Comparison of ENCODE assay signal across 8 cellular contexts in genomic region chr5:115840825-115841224, GRCh38. TPM values are rescaled to one million over a fixed set of nuclear protein-coding genes. Genes with fewer than 3 reads are reported as not detected.
DNase-seq lines count a peak whose midpoint lies in the region; ATAC-seq and TF ChIP-seq lines count a peak whose summit lies in the region.

No MANE protein-coding gene starts in this region.

- peaks cover 58% of the 10 kb centered on the region for H3K4me1 Mint-ChIP-seq in activated naive CD4-positive, alpha-beta T cell treated with anti-CD3 and anti-CD28 coated beads, Interleukin-2, amount 10 ng/mL, durations not matched to agents 7 days and 5 days

- TF ChIP-seq CTCF in astrocyte of the cerebellum (IDR thresholded peaks at IDR 0.05; ENCODE audit: low read depth, low read length, missing control alignments) (no peak), lower lobe of right lung (IDR thresholded peaks at IDR 0.05) (no peak), upper lobe of left lung (IDR thresholded peaks at IDR 0.05) (no peak)

- TF ChIP-seq POLR2A in upper lobe of left lung (IDR thresholded peaks at IDR 0.05) (no peak), erythroblast (IDR thresholded peaks at IDR 0.05; ENCODE audit: low read length) (no peak)

- CTCF ChIA-PET in activated naive CD4-positive, alpha-beta T cell treated with anti-CD3 and anti-CD28 coated beads, Interleukin-2, amount 10 ng/mL, durations not matched to agents 7 days and 5 days (lab: Charles Lee), result interaction anchor here (0.6 to 2.6 kb wide), 9 partner anchors 9 to 643 kb away, joined by 3 to 19 read pairs (median 3); no protein-coding TSS in a partner anchor

- in situ Hi-C loops in astrocyte of the cerebellum (cut with HindIII; ENCODE audit: low sequenced_read_pairs), result no loop called here

- intact Hi-C loops in lower lobe of right lung (cut with DNase I), result no loop called here

- H3K27me3 Mint-ChIP-seq in activated naive CD4-positive, alpha-beta T cell treated with anti-CD3 and anti-CD28 coated beads, Interleukin-2, amount 10 ng/mL, durations not matched to agents 7 days and 5 days, result no peaks in the 10 kb centered on the region

- TF ChIP-seq EP300 in upper lobe of left lung (IDR thresholded peaks at IDR 0.05), result no peak

- H3K9me3 Mint-ChIP-seq in activated naive CD4-positive, alpha-beta T cell treated with anti-CD3 and anti-CD28 coated beads, Interleukin-2, amount 10 ng/mL, durations not matched to agents 7 days and 5 days, result no peaks in the 10 kb centered on the region

- H3K4me3 ChIP-seq in astrocyte of the cerebellum (ENCODE audit: low read depth, low read length), result peak overlapping the region; percentile 85
- peak overlapping the region; percentile 84 for H3K4me3 ChIP-seq in lower lobe of right lung
- H3K4me3 ChIP-seq in upper lobe of left lung, result peak overlapping the region; percentile 77 to 93 (median 80)

- ATAC-seq in lower lobe of right lung (no peak), upper lobe of left lung (ENCODE audit: low FRiP score in 2 of 2) (no peak), HG02885 (IDR thresholded peaks at IDR 0.05; ENCODE audit: poor library complexity, unreplicated experiment) (no peak)

- H3K36me3 Mint-ChIP-seq in activated naive CD4-positive, alpha-beta T cell treated with anti-CD3 and anti-CD28 coated beads, Interleukin-2, amount 10 ng/mL, durations not matched to agents 7 days and 5 days, result peaks cover 27% of the 10 kb centered on the region

- no peaks in the 10 kb centered on the region for H3K9me3 ChIP-seq in lower lobe of right lung
- no peaks in the 10 kb centered on the region for H3K9me3 ChIP-seq in upper lobe of left lung

- H3K4me1 ChIP-seq in lower lobe of right lung (peaks cover 66% of the 10 kb centered on the region), upper lobe of left lung (peaks cover 45 to 58% (median 46%) of the 10 kb centered on the region in 4 donors)

- H3K27ac ChIP-seq in lower lobe of right lung (peak overlapping the region; percentile 91), upper lobe of left lung (peak overlapping the region; percentile 84 to 96 (median 94))

- no peak for DNase-seq in activated naive CD4-positive, alpha-beta T cell treated with anti-CD3 and anti-CD28 coated beads, Interleukin-2, amount 10 ng/mL, durations not matched to agents 7 days and 5 days
- DNase-seq in activated naive CD4-positive, alpha-beta T cell treated with anti-CD3 and anti-CD28 coated beads, Interleukin-2, amount 50 U/mL, for 16 hours, result no peak
- DNase-seq in astrocyte of the cerebellum (ENCODE audit: low read depth) (no peak), lower lobe of right lung (no peak), upper lobe of left lung (no peak), erythroblast (lab: John Stamatoyannopoulos, UW) (no peak), KG1 (lab: John Stamatoyannopoulos, UW) (no peak)

- H3K4me3 Mint-ChIP-seq in activated naive CD4-positive, alpha-beta T cell treated with anti-CD3 and anti-CD28 coated beads, Interleukin-2, amount 10 ng/mL, durations not matched to agents 7 days and 5 days, result peak overlapping the region; percentile 98

- H3K27ac Mint-ChIP-seq in activated naive CD4-positive, alpha-beta T cell treated with anti-CD3 and anti-CD28 coated beads, Interleukin-2, amount 10 ng/mL, durations not matched to agents 7 days and 5 days, result peak overlapping the region; percentile 99

- 0% methylated on average over 5 of the region's 5 CpGs for WGBS in upper lobe of left lung, 2 donors

- no peaks in the 10 kb centered on the region for H3K27me3 ChIP-seq in lower lobe of right lung (ENCODE audit: low read depth)
- no peaks in the 10 kb centered on the region for H3K27me3 ChIP-seq in upper lobe of left lung

- H3K36me3 ChIP-seq in lower lobe of right lung (peaks cover 28% of the 10 kb centered on the region), upper lobe of left lung (peaks cover 7 to 18% (median 11%) of the 10 kb centered on the region in 4 donors)

RNA-seq across cellular contexts. Expression of gene ATG12, which starts 0.5 kb away (rescaled TPM):
- total RNA-seq in lower lobe of right lung (35.7 TPM), upper lobe of left lung (10 to 100 TPM; 28.3 to 63.0 (median 33.0) TPM)

RNA-seq across cellular contexts. Expression of gene AP3S1, which starts 0.9 kb away (rescaled TPM):
- total RNA-seq in lower lobe of right lung (69.4 TPM), upper lobe of left lung (10 to 100 TPM in 5 of 6 donors, 1 to 10 TPM in 1; 8.9 to 81.1 (median 46.5) TPM)

RNA-seq across cellular contexts. Expression of gene CDO1, which starts 24.4 kb away (rescaled TPM):
- total RNA-seq in lower lobe of right lung, result 12.8 TPM
- total RNA-seq in upper lobe of left lung, result 10 to 100 TPM in 1 of 6 donors, 1 to 10 TPM in 5; 2.3 to 14.4 (median 6.9) TPM
